28 cellular contexts compared by ENCODE assay signal in the genomic region with DNA sequence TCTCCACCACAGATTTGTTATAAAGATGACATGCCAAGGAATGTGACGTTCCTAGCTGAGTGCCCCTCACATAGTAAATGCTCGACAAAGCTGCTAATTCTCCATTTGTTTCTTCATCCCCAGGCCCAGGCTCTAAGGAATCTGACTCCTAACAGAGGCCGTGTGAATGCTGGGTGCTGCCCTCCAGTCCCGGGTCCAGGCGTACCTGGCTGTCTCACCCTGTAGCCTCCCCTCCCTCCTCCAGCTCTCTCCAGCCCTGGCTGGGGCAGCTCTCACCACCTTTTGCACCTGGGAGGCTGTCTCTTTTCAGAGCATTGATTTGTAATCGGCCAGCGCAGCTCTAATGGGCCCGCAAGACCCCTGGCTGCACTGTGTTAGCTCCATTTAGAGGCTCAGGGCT. TPM values are rescaled to one million over a fixed set of nuclear protein-coding genes. Genes with fewer than 3 reads are reported as not detected.
"Had no signal": no experiment of that assay in that cellular context is flagged by ENCODE, and none has a peak within 500 bp of the region (broad histone marks: within the 10 kb centered on the region; RNA-seq: fewer than 3 reads in every experiment).

No MANE protein-coding gene starts in this region.

- H3K79me2 ChIP-seq: parathyroid adenoma had no signal

- H3K27ac ChIP-seq: heart left ventricle, left ventricle myocardium inferior, neutrophil, parathyroid adenoma, right atrium auricular region, right lobe of liver, suprapubic skin, thoracic aorta, tibial artery, upper lobe of right lung had no signal

- H3K36me3 ChIP-seq: heart left ventricle, left ventricle myocardium inferior, neutrophil, right atrium auricular region, right lobe of liver, suprapubic skin, thoracic aorta, tibial artery, upper lobe of right lung had no signal

- H3K27me3 ChIP-seq: neutrophil, right atrium auricular region, right lobe of liver, upper lobe of right lung had no signal

- H3K4me1 ChIP-seq: heart left ventricle, left ventricle myocardium inferior, parathyroid adenoma, right atrium auricular region, suprapubic skin, tibial artery, upper lobe of right lung had no signal

- H2AFZ ChIP-seq: parathyroid adenoma had no signal

- H3K9me3 Mint-ChIP-seq: immature natural killer cell; natural killer cell; stimulated activated effector memory CD8-positive, alpha-beta T cell treated with anti-CD3 and anti-CD28 coated beads, Interleukin-12 subunit alpha, Interleukin-12 subunit beta, amount 100 ng/mL, for 72 hours; stimulated activated naive CD8-positive, alpha-beta T cell treated with anti-CD3 and anti-CD28 coated beads, Interleukin-15, Interleukin-2, amounts not matched to agents 100 ng/mL and 50 ng/mL, for 24 hours had no signal

- H3K4me3 ChIP-seq: heart left ventricle, left ventricle myocardium inferior, lung, right atrium auricular region, right lobe of liver, suprapubic skin, thoracic aorta, tibial artery, upper lobe of right lung had no signal

- H3K9me3 ChIP-seq: heart left ventricle, left ventricle myocardium inferior, neutrophil, right atrium auricular region, right lobe of liver, suprapubic skin, thoracic aorta, tibial artery, upper lobe of right lung had no signal

- H3K36me3 Mint-ChIP-seq: immature natural killer cell; mesothelial cell of epicardium; naive B cell; natural killer cell; stimulated activated effector memory CD8-positive, alpha-beta T cell treated with anti-CD3 and anti-CD28 coated beads, Interleukin-12 subunit alpha, Interleukin-12 subunit beta, amount 100 ng/mL, for 72 hours had no signal

- H3K27ac Mint-ChIP-seq: immature natural killer cell; mesothelial cell of epicardium; naive B cell; natural killer cell; stimulated activated effector memory CD8-positive, alpha-beta T cell treated with anti-CD3 and anti-CD28 coated beads, Interleukin-12 subunit alpha, Interleukin-12 subunit beta, amount 100 ng/mL, for 72 hours; stimulated activated naive CD8-positive, alpha-beta T cell treated with anti-CD3 and anti-CD28 coated beads, Interleukin-15, Interleukin-2, amounts not matched to agents 100 ng/mL and 50 ng/mL, for 24 hours had no signal

- H3K4me3 Mint-ChIP-seq: immature natural killer cell; mesothelial cell of epicardium; naive B cell; natural killer cell; stimulated activated effector memory CD8-positive, alpha-beta T cell treated with anti-CD3 and anti-CD28 coated beads, Interleukin-12 subunit alpha, Interleukin-12 subunit beta, amount 100 ng/mL, for 72 hours; stimulated activated naive CD8-positive, alpha-beta T cell treated with anti-CD3 and anti-CD28 coated beads, Interleukin-15, Interleukin-2, amounts not matched to agents 100 ng/mL and 50 ng/mL, for 24 hours had no signal

- DNase-seq: heart left ventricle; hypothalamus; immature natural killer cell; left ventricle myocardium inferior; mesendoderm; naive B cell; natural killer cell; occipital lobe; right lobe of liver; stimulated activated CD4-positive, alpha-beta T cell treated with anti-CD3 and anti-CD28 coated beads, Interleukin-4, amount 100 ng/mL, for 24 hours; stimulated activated naive CD4-positive, alpha-beta T cell; tibial artery; trophoblast cell; upper lobe of right lung had no signal

- ATAC-seq: heart left ventricle; natural killer cell; right lobe of liver; stimulated activated effector memory CD8-positive, alpha-beta T cell treated with anti-CD3 and anti-CD28 coated beads, Interleukin-12 subunit alpha, Interleukin-12 subunit beta, amount 100 ng/mL, for 72 hours; upper lobe of right lung had no signal

- H3K9ac ChIP-seq: parathyroid adenoma had no signal

- H3K4me1 Mint-ChIP-seq: immature natural killer cell; mesothelial cell of epicardium; naive B cell; natural killer cell; stimulated activated effector memory CD8-positive, alpha-beta T cell treated with anti-CD3 and anti-CD28 coated beads, Interleukin-12 subunit alpha, Interleukin-12 subunit beta, amount 100 ng/mL, for 72 hours had no signal

RNA-seq across cellular contexts. Expression of a gene that starts 11.2 kb away (rescaled TPM):
- total RNA-seq: left ventricle myocardium inferior, mononuclear cell, osteocyte, posterior vena cava, pulmonary artery endothelial cell, skeletal muscle tissue, thoracic aorta had no signal
- polyA plus RNA-seq: heart left ventricle, immature natural killer cell had no signal
